ENCODE assay signal across 10 cellular contexts in the genomic region with DNA sequence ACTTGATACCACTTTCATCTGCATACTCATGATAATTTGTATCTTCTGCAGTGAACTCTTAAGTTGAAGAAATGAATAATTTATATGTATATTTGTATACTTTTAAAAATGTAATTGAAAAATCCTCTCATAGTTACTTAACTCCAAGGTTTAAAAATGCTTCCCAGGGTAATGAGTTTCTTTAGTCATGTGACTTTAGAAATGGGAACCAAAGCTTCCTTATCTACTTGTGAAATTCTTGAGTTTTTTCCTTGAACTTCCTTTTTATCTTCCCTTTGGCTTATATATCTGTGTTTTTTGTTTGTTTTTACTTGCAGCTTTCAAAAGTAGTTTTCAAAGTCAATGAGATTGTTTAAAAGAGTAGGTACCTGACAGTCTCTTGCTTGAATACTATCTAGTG. TPM values are rescaled to one million over a fixed set of nuclear protein-coding genes. Genes with fewer than 3 reads are reported as not detected.
DNase-seq lines count a peak whose midpoint lies in the region; ATAC-seq and TF ChIP-seq lines count a peak whose summit lies in the region.
"Had no signal": no experiment of that assay in that cellular context is flagged by ENCODE, and none has a peak within 500 bp of the region (broad histone marks: within the 10 kb centered on the region; RNA-seq: fewer than 3 reads in every experiment).

No MANE protein-coding gene starts in this region.

- peaks cover 7% of the 10 kb centered on the region for H3K36me3 Mint-ChIP-seq in memory B cell

- H3K27ac ChIP-seq in heart left ventricle (peak overlapping the region; percentile 94 to 100 (median 100)), upper lobe of right lung (peak overlapping the region; percentile 100)

- H3K9me3 Mint-ChIP-seq in memory B cell, result no peaks in the 10 kb centered on the region
- H3K9me3 Mint-ChIP-seq: neural crest cell had no signal

- ATAC-seq in heart left ventricle, result no peak
- ATAC-seq in Right ventricle myocardium superior (ENCODE audit: poor library complexity), result no peak
- no peak for ATAC-seq in memory B cell (ENCODE audit: low read depth)
- ATAC-seq in upper lobe of right lung, result no peak
- ATAC-seq in HG03342 (IDR thresholded peaks at IDR 0.05; ENCODE audit: unreplicated experiment), result no peak
- no peak for ATAC-seq in GM19395 (IDR thresholded peaks at IDR 0.05; ENCODE audit: unreplicated experiment)

- no peak for TF ChIP-seq POLR2A in heart left ventricle (IDR thresholded peaks at IDR 0.05)

- DNase-seq in heart left ventricle, result no peak
- no peak for DNase-seq in Right ventricle myocardium superior
- DNase-seq in adipocyte (ENCODE audit: low read depth), result no peak
- no peak for DNase-seq in memory B cell (ENCODE audit: low spot score in 2 of 2)
- DNase-seq in upper lobe of right lung, result no peak
- no peak for DNase-seq in NCI-H2171 treated with DMSO at 0.1 percent for 48 hours (lab: John Stamatoyannopoulos, UW)
- DNase-seq: IMR-90 had no signal

- H3K9ac ChIP-seq in adipocyte (ENCODE audit: low read length), result peak overlapping the region; percentile 100

- peak overlapping the region; percentile 99 for H3K27ac Mint-ChIP-seq in memory B cell

- H3K4me3 Mint-ChIP-seq in memory B cell, result peak overlapping the region; percentile 84
- H3K4me3 Mint-ChIP-seq: neural crest cell had no signal

- H3K4me3 ChIP-seq in heart left ventricle (peak overlapping the region; percentile 65 to 99 (median 85)), adipocyte (ENCODE audit: low read length) (peak overlapping the region; percentile 91), upper lobe of right lung (peak overlapping the region; percentile 83)

- intact Hi-C loops in heart left ventricle (cut with DNase I) (no loop called here), Right ventricle myocardium superior (cut with DNase I) (no loop called here), upper lobe of right lung (cut with DNase I) (no loop called here)

- no peaks in the 10 kb centered on the region for H3K9me3 ChIP-seq in heart left ventricle
- no peaks in the 10 kb centered on the region for H3K9me3 ChIP-seq in adipocyte (ENCODE audit: control insufficient read depth, low read length)
- no peaks in the 10 kb centered on the region for H3K9me3 ChIP-seq in upper lobe of right lung

- H3K4me1 Mint-ChIP-seq in memory B cell, result peaks cover 51% of the 10 kb centered on the region

- H3K27me3 Mint-ChIP-seq in memory B cell, result no peaks in the 10 kb centered on the region

- H3K27me3 ChIP-seq in heart left ventricle (no peaks in the 10 kb centered on the region), adipocyte (replicated peaks; ENCODE audit: control insufficient read depth, insufficient read depth, low read length) (no peaks in the 10 kb centered on the region), upper lobe of right lung (no peaks in the 10 kb centered on the region)

- H3K36me3 ChIP-seq in heart left ventricle (peaks cover 0 to 27% (median 4%) of the 10 kb centered on the region in 9 donors), adipocyte (ENCODE audit: control insufficient read depth, insufficient read depth, low read length, severe bottlenecking) (peaks cover 16% of the 10 kb centered on the region), upper lobe of right lung (peaks cover 18% of the 10 kb centered on the region)

- peaks cover 10 to 62% (median 47%) of the 10 kb centered on the region in 12 donors for H3K4me1 ChIP-seq in heart left ventricle
- H3K4me1 ChIP-seq in adipocyte (ENCODE audit: control insufficient read depth, insufficient read depth, low read length), result peaks cover 56% of the 10 kb centered on the region
- peaks cover 51% of the 10 kb centered on the region for H3K4me1 ChIP-seq in upper lobe of right lung

- TF ChIP-seq CTCF in heart left ventricle (IDR thresholded peaks at IDR 0.05) (no peak), upper lobe of right lung (IDR thresholded peaks at IDR 0.05) (no peak)

RNA-seq across cellular contexts. Expression of gene CFLAR, which starts 4.5 kb away (rescaled TPM):
- 100 to 1,000 TPM; 130 to 279 (median 214) TPM for total RNA-seq in heart left ventricle
- 100 to 1,000 TPM; 120 to 249 TPM for polyA plus RNA-seq in heart left ventricle
- total RNA-seq in Right ventricle myocardium superior, result 251 TPM
- total RNA-seq in upper lobe of right lung, result 316 TPM

RNA-seq across cellular contexts. Expression of gene NDUFB3, which starts 48.7 kb away (rescaled TPM):
- total RNA-seq in heart left ventricle (100 to 1,000 TPM; 197 to 496 (median 348) TPM), Right ventricle myocardium superior (541 TPM), upper lobe of right lung (68.2 TPM)
- polyA plus RNA-seq in heart left ventricle, result 100 to 1,000 TPM; 210 to 424 TPM

RNA-seq across cellular contexts. Expression of gene HYCC2, which starts 49.0 kb away (rescaled TPM):
- total RNA-seq in heart left ventricle (10 to 100 TPM in 5 of 9 donors, 1 to 10 TPM in 4; 5.8 to 16.3 (median 12.1) TPM), Right ventricle myocardium superior (12.0 TPM), upper lobe of right lung (32.9 TPM)
- 1 to 10 TPM; 3.7 to 5.5 TPM for polyA plus RNA-seq in heart left ventricle
